12 cellular contexts compared by ENCODE assay signal in genomic region chr10:4678023-4678950, GRCh38.
A peak's percentile ranks its signal among the peaks of the same experiment; 100 is the strongest.
DNase-seq lines count a peak whose midpoint lies in the region; ATAC-seq and TF ChIP-seq lines count a peak whose summit lies in the region.
"Had no signal": no experiment of that assay in that cellular context is flagged by ENCODE, and none has a peak within 500 bp of the region (broad histone marks: within the 10 kb centered on the region; RNA-seq: fewer than 3 reads in every experiment).

No MANE protein-coding gene starts in this region.

- no peaks in the 10 kb centered on the region for H3K4me1 Mint-ChIP-seq in activated T-helper 1 cell treated with anti-CD3 and anti-CD28 coated beads, Interleukin-12 subunit alpha, Interleukin-12 subunit beta, Interleukin-2, Interleukin-4 antibody, amounts not matched to agents 30 ng/mL and 10 ng/mL and 1 ng/mL, durations not matched to agents 14 hours and 24 hours and 36 hours (ENCODE audit: low read depth)
- H3K4me1 Mint-ChIP-seq: central memory CD8-positive, alpha-beta T cell had no signal

- no peaks in the 10 kb centered on the region for H3K36me3 ChIP-seq in mesenchymal stem cell (ENCODE audit: control insufficient read depth in 1 of 2, insufficient read depth in 2 of 2, low read depth in 1 of 2, low read length in 2 of 2)

- peak overlapping the region; percentile 82 for H3K9ac ChIP-seq in mesenchymal stem cell (ENCODE audit: low read length)

- H4K8ac ChIP-seq in mesenchymal stem cell (ENCODE audit: low read length): peak overlapping the region; percentile 8

- H2BK120ac ChIP-seq in mesenchymal stem cell (ENCODE audit: low read depth, low read length): no peak overlapping the region

- intact Hi-C loops in Right ventricle myocardium inferior (cut with DNase I) (no loop called here), cardiac septum (cut with DNase I) (no loop called here)
- intact Hi-C loops in activated T-helper 1 cell treated with anti-CD3 and anti-CD28 coated beads, Interleukin-12 subunit alpha, Interleukin-12 subunit beta, Interleukin-2, Interleukin-4 antibody, amounts not matched to agents 30 ng/mL and 10 ng/mL and 1 ng/mL, durations not matched to agents 14 hours and 24 hours and 36 hours (cut with micrococcal nuclease): no loop called here

- no peak overlapping the region for H2BK5ac ChIP-seq in mesenchymal stem cell (ENCODE audit: low read depth, low read length, poor library complexity, severe bottlenecking)

- no peak overlapping the region for H3K4me2 ChIP-seq in mesenchymal stem cell (ENCODE audit: low read length, poor library complexity, severe bottlenecking)

- H3K9me3 ChIP-seq in mesenchymal stem cell (ENCODE audit: control insufficient read depth, low read length): no peaks in the 10 kb centered on the region

- H3K27me3 ChIP-seq in mesenchymal stem cell (ENCODE audit: control insufficient read depth in 1 of 2, insufficient read depth in 1 of 2, low read length in 2 of 2): no peaks in the 10 kb centered on the region

- no peak overlapping the region for H2AK5ac ChIP-seq in mesenchymal stem cell (ENCODE audit: low read length, severe bottlenecking)

- 52% methylated on average over 6 of the region's 11 CpGs for WGBS in mesenchymal stem cell

- peaks cover 4% of the 10 kb centered on the region for H3K79me1 ChIP-seq in mesenchymal stem cell (replicated peaks; ENCODE audit: low read length, poor library complexity, severe bottlenecking)

- H2BK12ac ChIP-seq in mesenchymal stem cell (ENCODE audit: low read length in 2 of 2): peak overlapping the region; percentile 12 to 92

- no peaks in the 10 kb centered on the region for H3K9me3 Mint-ChIP-seq in activated T-helper 1 cell treated with anti-CD3 and anti-CD28 coated beads, Interleukin-12 subunit alpha, Interleukin-12 subunit beta, Interleukin-2, Interleukin-4 antibody, amounts not matched to agents 30 ng/mL and 10 ng/mL and 1 ng/mL, durations not matched to agents 14 hours and 24 hours and 36 hours
- H3K9me3 Mint-ChIP-seq: activated CD8-positive, alpha-beta T cell treated with anti-CD3 and anti-CD28 coated beads for 36 hours; central memory CD8-positive, alpha-beta T cell had no signal

- no peak for DNase-seq in Right ventricle myocardium inferior (ENCODE audit: missing footprints)
- no peak for DNase-seq in cardiac septum (ENCODE audit: low spot score)
- peak; percentile 84 for DNase-seq in mesenchymal stem cell
- DNase-seq in superior temporal gyrus (ENCODE audit: extremely low spot score): no peak
- DNase-seq in COLO668 (lab: John Stamatoyannopoulos, UW; ENCODE audit: unreplicated experiment): no peak
- no peak for DNase-seq in activated T-helper 1 cell treated with anti-CD3 and anti-CD28 coated beads, Interleukin-12 subunit alpha, Interleukin-12 subunit beta, Interleukin-2, Interleukin-4 antibody, amounts not matched to agents 30 ng/mL and 10 ng/mL and 1 ng/mL, durations not matched to agents 14 hours and 24 hours and 36 hours (ENCODE audit: low spot score)
- DNase-seq: activated CD8-positive, alpha-beta T cell treated with anti-CD3 and anti-CD28 coated beads for 36 hours; NCI-H146; SIG-M5 had no signal

- TF ChIP-seq POLR2A in GM18505 (IDR thresholded peaks at IDR 0.05; ENCODE audit: borderline replicate concordance, extremely low read depth, insufficient read depth, insufficient read length): no peak

- ATAC-seq in Right ventricle myocardium inferior (peak; percentile 84), esophagus mucosa (peak; percentile 77), GM18505 (IDR thresholded peaks at IDR 0.05; ENCODE audit: unreplicated experiment) (no peak)
- ATAC-seq: activated CD8-positive, alpha-beta T cell treated with anti-CD3 and anti-CD28 coated beads for 36 hours had no signal

- no peak overlapping the region for H3K27ac ChIP-seq in mesenchymal stem cell (ENCODE audit: low read length, poor library complexity, severe bottlenecking)

- H3K14ac ChIP-seq in mesenchymal stem cell (ENCODE audit: low read length in 2 of 2): peak overlapping the region in 1 of 2 experiments; percentile 55

- no peak overlapping the region for H4K91ac ChIP-seq in mesenchymal stem cell (ENCODE audit: low read length)

- no peak overlapping the region for H2BK15ac ChIP-seq in mesenchymal stem cell (ENCODE audit: low read depth, poor library complexity, severe bottlenecking)

- peak overlapping the region in 1 of 2 experiments; percentile 4 for H3K4ac ChIP-seq in mesenchymal stem cell (ENCODE audit: low read depth in 1 of 2, low read length in 2 of 2)

- H3K27me3 Mint-ChIP-seq in activated T-helper 1 cell treated with anti-CD3 and anti-CD28 coated beads, Interleukin-12 subunit alpha, Interleukin-12 subunit beta, Interleukin-2, Interleukin-4 antibody, amounts not matched to agents 30 ng/mL and 10 ng/mL and 1 ng/mL, durations not matched to agents 14 hours and 24 hours and 36 hours (ENCODE audit: insufficient read depth): peaks cover 26% of the 10 kb centered on the region

- peaks cover 1% of the 10 kb centered on the region for H3K4me1 ChIP-seq in mesenchymal stem cell (ENCODE audit: control insufficient read depth, insufficient read depth, low read depth, low read length)

- no peak overlapping the region for H3K4me3 Mint-ChIP-seq in activated T-helper 1 cell treated with anti-CD3 and anti-CD28 coated beads, Interleukin-12 subunit alpha, Interleukin-12 subunit beta, Interleukin-2, Interleukin-4 antibody, amounts not matched to agents 30 ng/mL and 10 ng/mL and 1 ng/mL, durations not matched to agents 14 hours and 24 hours and 36 hours
- H3K4me3 Mint-ChIP-seq: activated CD8-positive, alpha-beta T cell treated with anti-CD3 and anti-CD28 coated beads for 36 hours; central memory CD8-positive, alpha-beta T cell had no signal

- H3K36me3 Mint-ChIP-seq in activated T-helper 1 cell treated with anti-CD3 and anti-CD28 coated beads, Interleukin-12 subunit alpha, Interleukin-12 subunit beta, Interleukin-2, Interleukin-4 antibody, amounts not matched to agents 30 ng/mL and 10 ng/mL and 1 ng/mL, durations not matched to agents 14 hours and 24 hours and 36 hours (ENCODE audit: low read depth): no peaks in the 10 kb centered on the region

- H3K18ac ChIP-seq in mesenchymal stem cell (ENCODE audit: low read depth in 1 of 2, low read length in 2 of 2): peak overlapping the region; percentile 3 to 79

- H2AFZ ChIP-seq in mesenchymal stem cell (ENCODE audit: low read depth, low read length): peak overlapping the region; percentile 8

- H3K4me3 ChIP-seq in mesenchymal stem cell (ENCODE audit: insufficient read depth in 1 of 2, low read depth in 1 of 2, low read length in 2 of 2): peak overlapping the region in 1 of 2 experiments; percentile 43

- no peak overlapping the region for H3K23ac ChIP-seq in mesenchymal stem cell (ENCODE audit: low read length in 2 of 2)

- H3K27ac Mint-ChIP-seq in activated T-helper 1 cell treated with anti-CD3 and anti-CD28 coated beads, Interleukin-12 subunit alpha, Interleukin-12 subunit beta, Interleukin-2, Interleukin-4 antibody, amounts not matched to agents 30 ng/mL and 10 ng/mL and 1 ng/mL, durations not matched to agents 14 hours and 24 hours and 36 hours: no peak overlapping the region
- H3K27ac Mint-ChIP-seq: activated CD8-positive, alpha-beta T cell treated with anti-CD3 and anti-CD28 coated beads for 36 hours had no signal
